ENCODE assay signal across 24 cellular contexts in genomic region chr16:3434373-3434772, GRCh38.
"Had no signal": no experiment of that assay in that cellular context is flagged by ENCODE, and none has a peak within 500 bp of the region (broad histone marks: within the 10 kb centered on the region; RNA-seq: fewer than 3 reads in every experiment).

No MANE protein-coding gene starts in this region.

- H3K4me3 Mint-ChIP-seq: naive thymus-derived CD4-positive, alpha-beta T cell; nephron progenitor cell; stimulated activated naive B cell treated with anti-CD40 and anti-IgM and Interleukin-4, amounts not matched to agents 10 μg/mL and 1 μg/mL and 100 μg/mL, for 72 hours had no signal

- H3K27me3 Mint-ChIP-seq: stimulated activated naive CD8-positive, alpha-beta T cell treated with anti-CD3 and anti-CD28 coated beads, Interleukin-15, amount 100 ng/mL, for 72 hours had no signal

- ATAC-seq: esophagus mucosa; gastrocnemius medialis; heart right ventricle; left lobe of liver; naive thymus-derived CD4-positive, alpha-beta T cell; psoas muscle; stimulated activated naive B cell treated with anti-CD40 and anti-IgM and Interleukin-4, amounts not matched to agents 10 μg/mL and 1 μg/mL and 100 μg/mL, for 72 hours; stimulated activated naive CD8-positive, alpha-beta T cell treated with anti-CD3 and anti-CD28 coated beads, Interleukin-15, amount 100 ng/mL, for 72 hours; upper lobe of right lung had no signal

- FAIRE-seq: endometrium, islet of Langerhans had no signal

- H3K4me3 ChIP-seq: gastrocnemius medialis, heart right ventricle, psoas muscle, sigmoid colon, skin epidermis, testis, tibial nerve, upper lobe of right lung, vagina had no signal

- H3K4me1 Mint-ChIP-seq: nephron progenitor cell had no signal

- H3K27ac ChIP-seq: gastrocnemius medialis, heart right ventricle, psoas muscle, sigmoid colon, skin epidermis, testis, tibial nerve, upper lobe of right lung, vagina had no signal

- H3K9me3 ChIP-seq: sigmoid colon, testis, vagina had no signal

- H3K27me3 ChIP-seq: gastrocnemius medialis, testis, tibial nerve, upper lobe of right lung, vagina had no signal

- H3K4me1 ChIP-seq: gastrocnemius medialis, heart right ventricle, psoas muscle, sigmoid colon, tibial nerve, upper lobe of right lung, vagina had no signal

- H3K27ac Mint-ChIP-seq: nephron progenitor cell; stimulated activated naive B cell treated with anti-CD40 and anti-IgM and Interleukin-4, amounts not matched to agents 10 μg/mL and 1 μg/mL and 100 μg/mL, for 72 hours; stimulated activated naive CD8-positive, alpha-beta T cell treated with anti-CD3 and anti-CD28 coated beads, Interleukin-15, amount 100 ng/mL, for 72 hours had no signal

- DNase-seq: effector memory CD4-positive, alpha-beta T cell; gastrocnemius medialis; heart right ventricle; hypothalamus; kidney glomerular epithelial cell; mammary epithelial cell; naive thymus-derived CD4-positive, alpha-beta T cell; nephron progenitor cell; psoas muscle; retina; sigmoid colon; stimulated activated CD4-positive, alpha-beta T cell treated with anti-CD3 and anti-CD28 coated beads, Interleukin-2, amount 100 ng/mL, for 24 hours; stimulated activated CD4-positive, alpha-beta T cell treated with anti-CD3 and anti-CD28 coated beads, Interleukin-4, amount 100 ng/mL, for 4 hours; stimulated activated naive B cell treated with anti-CD40 and anti-IgM and Interleukin-4, amounts not matched to agents 10 μg/mL and 1 μg/mL and 100 μg/mL, for 72 hours; stimulated activated naive CD8-positive, alpha-beta T cell treated with anti-CD3 and anti-CD28 coated beads, Interleukin-15, amount 100 ng/mL, for 72 hours; testis; upper lobe of right lung had no signal
